Comparison of ENCODE assay signal across 15 cellular contexts in the genomic region with DNA sequence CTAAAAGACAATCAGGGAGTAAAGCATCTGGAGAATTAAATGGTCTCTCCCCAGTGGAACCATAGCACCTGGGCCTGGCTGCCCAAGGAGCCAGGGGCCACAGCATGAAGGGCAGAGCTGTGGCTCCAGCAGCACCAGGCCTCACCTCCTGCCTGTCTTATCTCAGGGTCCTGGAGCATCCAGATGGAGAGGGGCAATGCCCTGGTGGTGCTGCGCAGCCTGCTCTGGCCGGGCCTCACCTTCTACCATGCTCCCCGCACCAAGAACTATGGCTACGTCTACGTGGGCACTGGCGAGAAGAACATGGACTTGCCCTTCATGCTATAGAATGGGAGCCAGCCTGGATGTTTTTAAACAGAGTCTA. TPM values are rescaled to one million over a fixed set of nuclear protein-coding genes. Genes with fewer than 3 reads are reported as not detected.
DNase-seq lines count a peak whose midpoint lies in the region; ATAC-seq and TF ChIP-seq lines count a peak whose summit lies in the region.
"Had no signal": no experiment of that assay in that cellular context is flagged by ENCODE, and none has a peak within 500 bp of the region (broad histone marks: within the 10 kb centered on the region; RNA-seq: fewer than 3 reads in every experiment).

No MANE protein-coding gene starts in this region.

- H3K9me3 ChIP-seq in endodermal cell (ENCODE audit: control insufficient read depth, low read length) (no peaks in the 10 kb centered on the region), GM23248 (ENCODE audit: low read depth) (no peaks in the 10 kb centered on the region)
- H3K9me3 ChIP-seq: adrenal gland, pancreas had no signal

- CTCF ChIA-PET in activated naive CD4-positive, alpha-beta T cell treated with anti-CD3 and anti-CD28 coated beads for 36 hours (lab: Charles Lee), result interaction anchor here (0.5 to 1.4 kb wide), 6 partner anchors 10 to 103 kb away, joined by 3 to 5 read pairs (median 4); a partner anchor contains a TSS
- CTCF ChIA-PET in RWPE1 (lab: Yijun Ruan, JAX), result interaction anchor here (0.6 to 5.9 kb wide), 5 partner anchors 92 to 408 kb away, joined by 3 to 33 read pairs (median 6); no protein-coding TSS in a partner anchor

- peaks cover 6% of the 10 kb centered on the region for H3K36me3 Mint-ChIP-seq in activated naive CD4-positive, alpha-beta T cell treated with anti-CD3 and anti-CD28 coated beads for 36 hours (ENCODE audit: low read depth)
- H3K36me3 Mint-ChIP-seq in endodermal cell (ENCODE audit: low read depth), result peaks cover 36% of the 10 kb centered on the region
- peaks cover 49% of the 10 kb centered on the region for H3K36me3 Mint-ChIP-seq in stimulated activated memory B cell treated with anti-CD40 and anti-IgM and Interleukin-4, amounts not matched to agents 10 μg/mL and 1 μg/mL and 100 μg/mL, for 72 hours

- TF ChIP-seq CTCF in RWPE1 (conservative IDR thresholded peaks at IDR 0.05; ENCODE audit: low read depth) (no peak), endodermal cell (conservative IDR thresholded peaks at IDR 0.05) (no peak)

- H3K4me1 ChIP-seq in endodermal cell (ENCODE audit: control insufficient read depth, insufficient read depth, low read length) (peaks cover 18% of the 10 kb centered on the region), GM23248 (ENCODE audit: insufficient read depth) (peaks cover 24% of the 10 kb centered on the region)

- intact Hi-C loops in activated naive CD4-positive, alpha-beta T cell treated with anti-CD3 and anti-CD28 coated beads for 36 hours (cut with micrococcal nuclease), result no loop called here

- no peak overlapping the region for H3K9ac ChIP-seq in endodermal cell (ENCODE audit: extremely low read depth, low read length, poor library complexity, severe bottlenecking)
- H3K9ac ChIP-seq in GM23248, result no peak overlapping the region

- H3K9me2 ChIP-seq in GM23248 (ENCODE audit: insufficient read depth), result no peaks in the 10 kb centered on the region

- H3K4me1 Mint-ChIP-seq in activated naive CD4-positive, alpha-beta T cell treated with anti-CD3 and anti-CD28 coated beads for 36 hours (ENCODE audit: low read depth), result peaks cover 20% of the 10 kb centered on the region
- H3K4me1 Mint-ChIP-seq in endodermal cell, result peaks cover 36% of the 10 kb centered on the region
- H3K4me1 Mint-ChIP-seq in stimulated activated memory B cell treated with anti-CD40 and anti-IgM and Interleukin-4, amounts not matched to agents 10 μg/mL and 1 μg/mL and 100 μg/mL, for 72 hours, result peaks cover 23% of the 10 kb centered on the region

- WGBS in endodermal cell (ENCODE audit: insufficient coverage in 1 of 2, insufficient read length in 1 of 2), 2 experiments, result 96 to 100% methylated on average over 4 to 6 of the region's 6 CpGs
- WGBS in GM23248 (ENCODE audit: low coverage in 1 of 2, low lambda C conversion rate in 2 of 2, missing lambda C conversion rate in 2 of 2), 2 experiments, result 98 to 100% methylated on average over 6 of the region's 6 CpGs

- H3K27ac ChIP-seq in RWPE1 (peak overlapping the region; percentile 77), endodermal cell (ENCODE audit: low read depth, low read length) (no peak overlapping the region), GM23248 (no peak overlapping the region)

- H3K27ac Mint-ChIP-seq in activated naive CD4-positive, alpha-beta T cell treated with anti-CD3 and anti-CD28 coated beads for 36 hours, result peak overlapping the region; percentile 71
- peak overlapping the region; percentile 62 for H3K27ac Mint-ChIP-seq in endodermal cell
- H3K27ac Mint-ChIP-seq in stimulated activated memory B cell treated with anti-CD40 and anti-IgM and Interleukin-4, amounts not matched to agents 10 μg/mL and 1 μg/mL and 100 μg/mL, for 72 hours, result peak overlapping the region; percentile 50

- H3K27me3 ChIP-seq in endodermal cell (ENCODE audit: control insufficient read depth, insufficient read depth, low read length, poor library complexity, severe bottlenecking) (no peaks in the 10 kb centered on the region), GM23248 (replicated peaks; ENCODE audit: insufficient read depth) (no peaks in the 10 kb centered on the region)
- H3K27me3 ChIP-seq: adrenal gland, pancreas had no signal

- peaks cover 18% of the 10 kb centered on the region; the same call in 1 of the 2 replicates for H3F3A ChIP-seq in GM23248 (ENCODE audit: insufficient read depth)

- H3K4me2 ChIP-seq in GM23248 (ENCODE audit: unreplicated experiment), result no peak overlapping the region

- H3K4me3 ChIP-seq in endodermal cell (ENCODE audit: low read length), result no peak overlapping the region
- no peak overlapping the region for H3K4me3 ChIP-seq in GM23248
- H3K4me3 ChIP-seq: adrenal gland, pancreas had no signal

- no peak for DNase-seq in activated naive CD4-positive, alpha-beta T cell treated with anti-CD3 and anti-CD28 coated beads for 36 hours
- DNase-seq in activated naive CD4-positive, alpha-beta T cell treated with Interleukin-2 at 50 U/mL for 16 hours, result no peak
- DNase-seq in RWPE1 (ENCODE audit: low spot score), result no peak
- DNase-seq in endodermal cell, result no peak
- DNase-seq in kidney tubule cell (ENCODE audit: low spot score), result no peak
- DNase-seq in GM23248, result no peak
- DNase-seq in DMS153 (lab: John Stamatoyannopoulos, UW), result no peak
- DNase-seq: HCEC 1CT, NCI-H1092, NCI-H2227 treated with DMSO at 0.1 percent for 48 hours had no signal

- H3K79me2 ChIP-seq in GM23248 (ENCODE audit: insufficient read depth), result no peaks in the 10 kb centered on the region

- POLR2A ChIA-PET in RWPE1 (lab: Yijun Ruan, JAX; ENCODE audit: low non-redundant PET), result no interaction called here

- no peaks in the 10 kb centered on the region for H3K9me3 Mint-ChIP-seq in activated naive CD4-positive, alpha-beta T cell treated with anti-CD3 and anti-CD28 coated beads for 36 hours
- no peaks in the 10 kb centered on the region for H3K9me3 Mint-ChIP-seq in endodermal cell
- H3K9me3 Mint-ChIP-seq in stimulated activated memory B cell treated with anti-CD40 and anti-IgM and Interleukin-4, amounts not matched to agents 10 μg/mL and 1 μg/mL and 100 μg/mL, for 72 hours, result no peaks in the 10 kb centered on the region

- ATAC-seq in stimulated activated memory B cell treated with anti-CD40 and anti-IgM and Interleukin-4, amounts not matched to agents 10 μg/mL and 1 μg/mL and 100 μg/mL, for 72 hours, result no peak
- ATAC-seq: pancreas had no signal

- no peak overlapping the region for H2AFZ ChIP-seq in GM23248

- no peaks in the 10 kb centered on the region for H4K20me1 ChIP-seq in GM23248 (ENCODE audit: insufficient read depth)

- in situ Hi-C loops in GM23248 (cut with MboI), result loop anchor here (25.0 kb wide), 1 partner anchor 417 kb away; no protein-coding TSS in a partner anchor

- no peak overlapping the region for H3K4me3 Mint-ChIP-seq in activated naive CD4-positive, alpha-beta T cell treated with anti-CD3 and anti-CD28 coated beads for 36 hours
- no peak overlapping the region for H3K4me3 Mint-ChIP-seq in endodermal cell
- no peak overlapping the region for H3K4me3 Mint-ChIP-seq in stimulated activated memory B cell treated with anti-CD40 and anti-IgM and Interleukin-4, amounts not matched to agents 10 μg/mL and 1 μg/mL and 100 μg/mL, for 72 hours

- H3K27me3 Mint-ChIP-seq in activated naive CD4-positive, alpha-beta T cell treated with anti-CD3 and anti-CD28 coated beads for 36 hours (ENCODE audit: low read depth), result no peaks in the 10 kb centered on the region
- H3K27me3 Mint-ChIP-seq in endodermal cell (ENCODE audit: insufficient read depth), result no peaks in the 10 kb centered on the region
- no peaks in the 10 kb centered on the region for H3K27me3 Mint-ChIP-seq in stimulated activated memory B cell treated with anti-CD40 and anti-IgM and Interleukin-4, amounts not matched to agents 10 μg/mL and 1 μg/mL and 100 μg/mL, for 72 hours

- H3K36me3 ChIP-seq in endodermal cell (ENCODE audit: control insufficient read depth, insufficient read depth, low read length) (peaks cover 44% of the 10 kb centered on the region), GM23248 (ENCODE audit: low read depth) (no peaks in the 10 kb centered on the region)

RNA-seq across cellular contexts. Expression of a gene that starts 17.0 kb away (rescaled TPM):
- total RNA-seq in activated naive CD4-positive, alpha-beta T cell treated with anti-CD3 and anti-CD28 coated beads for 36 hours, result 10 to 100 TPM; 47.8 to 50.2 TPM
- 10 to 100 TPM; 53.6 to 58.8 TPM for total RNA-seq in endodermal cell
- polyA plus RNA-seq in endodermal cell (2013, experiment 1 of 2), result 50.7 TPM
- polyA plus RNA-seq in endodermal cell (2013, experiment 2 of 2), result 50.8 TPM
- 21.0 and 33.7 TPM in 2 replicates for total RNA-seq in GM23248 (2014; rRNA removed; shearing (Covaris generic))
- polyA plus RNA-seq in GM23248 (2016; fragmentation: Nextera tagmentation; extraction: Ambion mirVana), result 39.2 and 43.4 TPM in 2 replicates

RNA-seq across cellular contexts. Expression of a gene that starts 25.8 kb away (rescaled TPM):
- total RNA-seq in activated naive CD4-positive, alpha-beta T cell treated with anti-CD3 and anti-CD28 coated beads for 36 hours, result not detected
- total RNA-seq in endodermal cell, result under 1 TPM; 0.44 to 0.64 TPM
- polyA plus RNA-seq in endodermal cell (2013, experiment 1 of 2), result 1.7 TPM
- polyA plus RNA-seq in endodermal cell (2013, experiment 2 of 2), result 1.2 TPM
- 0.11 TPM in 1 of 2 replicates, not detected in the other for total RNA-seq in GM23248 (2014; rRNA removed; shearing (Covaris generic))
- 1.2 and 1.3 TPM in 2 replicates for polyA plus RNA-seq in GM23248 (2016; fragmentation: Nextera tagmentation; extraction: Ambion mirVana)
- total RNA-seq: epithelial cell of proximal tubule had no signal
- polyA plus RNA-seq: keratinocyte had no signal

RNA-seq across cellular contexts. Expression of a gene that starts 35.0 kb away (rescaled TPM):
- 10 to 100 TPM; 19.8 to 22.7 TPM for total RNA-seq in activated naive CD4-positive, alpha-beta T cell treated with anti-CD3 and anti-CD28 coated beads for 36 hours
- 10 to 100 TPM; 32.7 to 41.5 TPM for total RNA-seq in endodermal cell
- 33.2 TPM for polyA plus RNA-seq in endodermal cell (2013, experiment 1 of 2)
- polyA plus RNA-seq in endodermal cell (2013, experiment 2 of 2), result 31.6 TPM
- total RNA-seq in GM23248 (2014; rRNA removed; shearing (Covaris generic)), result 33.1 and 33.9 TPM in 2 replicates
- 32.9 and 34.2 TPM in 2 replicates for polyA plus RNA-seq in GM23248 (2016; fragmentation: Nextera tagmentation; extraction: Ambion mirVana)

RNA-seq across cellular contexts. Expression of a gene that starts 41.5 kb away (rescaled TPM):
- 10 to 100 TPM; 54.5 to 57.5 TPM for total RNA-seq in activated naive CD4-positive, alpha-beta T cell treated with anti-CD3 and anti-CD28 coated beads for 36 hours
- 10 to 100 TPM; 87.9 to 90.6 TPM for total RNA-seq in endodermal cell
- 64.2 TPM for polyA plus RNA-seq in endodermal cell (2013, experiment 1 of 2)
- polyA plus RNA-seq in endodermal cell (2013, experiment 2 of 2), result 53.7 TPM
- 80.7 and 88.3 TPM in 2 replicates for total RNA-seq in GM23248 (2014; rRNA removed; shearing (Covaris generic))
- 15.5 and 15.9 TPM in 2 replicates for polyA plus RNA-seq in GM23248 (2016; fragmentation: Nextera tagmentation; extraction: Ambion mirVana)
